ENCODE assay signal across 14 cellular contexts in genomic region chr10:7046615-7047014, GRCh38.
DNase-seq lines count a peak whose midpoint lies in the region; ATAC-seq and TF ChIP-seq lines count a peak whose summit lies in the region.
"Had no signal": no experiment of that assay in that cellular context is flagged by ENCODE, and none has a peak within 500 bp of the region (broad histone marks: within the 10 kb centered on the region; RNA-seq: fewer than 3 reads in every experiment).

No MANE protein-coding gene starts in this region.

- DNase-seq in GM12864 (ENCODE audit: low read depth) (peak; percentile 18), NCI-H345 (lab: John Stamatoyannopoulos, UW) (no peak), HuH-7.5 (ENCODE audit: low spot score) (no peak), heart right ventricle (no peak), cerebellar nuclear complex (lab: John Stamatoyannopoulos, UW) (no peak)
- no peak for DNase-seq in activated CD8-positive, alpha-beta T cell treated with anti-CD3 and anti-CD28 coated beads for 36 hours
- DNase-seq: activated effector memory CD4-positive, alpha-beta T cell treated with anti-CD3 and anti-CD28 coated beads, Interleukin-2, amount 50 U/mL, for 16 hours; COR-L47; hippocampal formation; NCI-H748 treated with DMSO at 0.1 percent for 48 hours; trophoblast cell had no signal

- peak overlapping the region in 1 of 10 donors; percentile 11 for H3K27ac ChIP-seq in heart right ventricle

- WGBS in heart right ventricle, 2 donors, result 65 to 68% methylated on average over 2 of the region's 2 CpGs

- H3K36me3 ChIP-seq in heart right ventricle, result no peaks in the 10 kb centered on the region

- POLR2A ChIA-PET in activated CD8-positive, alpha-beta T cell treated with anti-CD3 and anti-CD28 coated beads for 36 hours (lab: Charles Lee), result no interaction called here

- peaks cover 0 to 14% (median 0%) of the 10 kb centered on the region in 11 donors for H3K9me3 ChIP-seq in heart right ventricle

- H3K27ac Mint-ChIP-seq in activated CD8-positive, alpha-beta T cell treated with anti-CD3 and anti-CD28 coated beads for 36 hours, result peak overlapping the region; percentile 51
- H3K27ac Mint-ChIP-seq: IgD-negative memory B cell had no signal

- no peak for TF ChIP-seq CTCF in GM12864 (IDR thresholded peaks at IDR 0.05; ENCODE audit: low read depth, low read length, missing control alignments)
- no peak for TF ChIP-seq CTCF in activated CD8-positive, alpha-beta T cell treated with anti-CD3 and anti-CD28 coated beads for 36 hours (IDR thresholded peaks at IDR 0.05)
- no peak for TF ChIP-seq CTCF in heart right ventricle (IDR thresholded peaks at IDR 0.05)

- H3K36me3 Mint-ChIP-seq in activated CD8-positive, alpha-beta T cell treated with anti-CD3 and anti-CD28 coated beads for 36 hours (ENCODE audit: low read depth), result no peaks in the 10 kb centered on the region

- H3K4me1 Mint-ChIP-seq in activated CD8-positive, alpha-beta T cell treated with anti-CD3 and anti-CD28 coated beads for 36 hours (ENCODE audit: low read depth), result peaks cover 22% of the 10 kb centered on the region

- H3K4me3 ChIP-seq in GM12864 (ENCODE audit: low read depth, low read length) (no peak overlapping the region), heart right ventricle (no peak overlapping the region)

- peaks cover 0 to 36% (median 0%) of the 10 kb centered on the region in 9 donors for H3K4me1 ChIP-seq in heart right ventricle

- H3K4me3 Mint-ChIP-seq in activated CD8-positive, alpha-beta T cell treated with anti-CD3 and anti-CD28 coated beads for 36 hours, result no peak overlapping the region

- H3K27me3 Mint-ChIP-seq in activated CD8-positive, alpha-beta T cell treated with anti-CD3 and anti-CD28 coated beads for 36 hours, result no peaks in the 10 kb centered on the region

- ATAC-seq in GM19452 (IDR thresholded peaks at IDR 0.05; ENCODE audit: unreplicated experiment) (peak; percentile 84), HG03097 (IDR thresholded peaks at IDR 0.05; ENCODE audit: low FRiP score, unreplicated experiment) (peak; percentile 63), heart right ventricle (no peak)
- peak; percentile 68 for ATAC-seq in activated CD8-positive, alpha-beta T cell treated with anti-CD3 and anti-CD28 coated beads for 36 hours

- CTCF ChIA-PET in activated CD8-positive, alpha-beta T cell treated with anti-CD3 and anti-CD28 coated beads for 36 hours (lab: Charles Lee), result no interaction called here

- intact Hi-C loops in activated CD8-positive, alpha-beta T cell treated with anti-CD3 and anti-CD28 coated beads for 36 hours (cut with micrococcal nuclease), result no loop called here
- intact Hi-C loops in heart right ventricle (cut with DNase I), result no loop called here

- peaks cover 10% of the 10 kb centered on the region for H3K9me3 Mint-ChIP-seq in activated CD8-positive, alpha-beta T cell treated with anti-CD3 and anti-CD28 coated beads for 36 hours

- peaks cover 0 to 12% (median 0%) of the 10 kb centered on the region in 7 donors for H3K27me3 ChIP-seq in heart right ventricle

Comparison
In these comparisons a context has a peak if more than half of its experiments do, and no peak if none do; other contexts are left out.
1. ATAC-seq: peak in GM19452 (single experiment), HG03097 (single experiment) and activated CD8-positive, alpha-beta T cell treated with anti-CD3 and anti-CD28 coated beads for 36 hours (single experiment); none in heart right ventricle (0 of 8).